In the genomic region with DNA sequence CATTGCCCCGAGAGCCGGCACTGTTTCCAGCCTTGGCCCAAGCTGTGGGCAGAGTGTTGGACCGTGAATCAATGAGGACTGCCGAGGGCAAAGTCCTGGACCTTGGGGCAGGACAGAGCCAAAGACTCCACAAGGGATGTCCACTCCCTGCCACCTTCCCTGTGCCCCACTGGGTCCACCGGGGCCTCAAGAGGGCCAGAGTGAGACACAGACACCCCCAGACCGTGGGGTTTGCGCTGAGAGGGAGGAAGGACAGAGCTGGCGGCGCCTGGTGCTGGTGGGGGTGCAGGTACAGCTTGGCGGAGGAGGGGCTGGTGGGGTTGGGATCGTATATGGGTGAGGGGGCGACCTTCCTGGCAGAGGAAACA, we compare ENCODE assay signal across 8 cellular contexts. TPM values are rescaled to one million over a fixed set of nuclear protein-coding genes. Genes with fewer than 3 reads are reported as not detected.
A peak's percentile ranks its signal among the peaks of the same experiment; 100 is the strongest.
DNase-seq lines count a peak whose midpoint lies in the region; ATAC-seq, FAIRE-seq and TF ChIP-seq lines count a peak whose summit lies in the region.

No MANE protein-coding gene starts in this region.

- H3K27ac ChIP-seq in BLaER1 treated with 17β-estradiol and CSF1 and Interleukin-3, amounts not matched to agents 10 nM and 100 nM = peak overlapping the region; percentile 62 to 81 (median 77); a peak in 20 of 22 replicates
- no peak overlapping the region for H3K27ac ChIP-seq in OCI-LY7 (ENCODE audit: low read depth, low read length, poor library complexity, severe bottlenecking)
- no peak overlapping the region for H3K27ac ChIP-seq in endothelial cell of umbilical vein (ENCODE audit: insufficient read depth, low read depth, low read length)

- no peaks in the 10 kb centered on the region for H3K9me1 ChIP-seq in endothelial cell of umbilical vein (replicated peaks; ENCODE audit: control insufficient read depth, extremely low read depth, insufficient read depth, low read length)

- peaks cover 55 to 75% (median 68%) of the 10 kb centered on the region in 10 experiments for H3K4me1 ChIP-seq in BLaER1 treated with 17β-estradiol and CSF1 and Interleukin-3, amounts not matched to agents 10 nM and 100 nM
- H3K4me1 ChIP-seq in OCI-LY7 (ENCODE audit: insufficient read depth, low read length, poor library complexity, severe bottlenecking) (peaks cover 69% of the 10 kb centered on the region), endothelial cell of umbilical vein (ENCODE audit: control insufficient read depth, extremely low read depth, insufficient read depth, low read length) (no peaks in the 10 kb centered on the region)

- no peak for FAIRE-seq in endothelial cell of umbilical vein (lab: Jason Lieb, UNC)

- intact Hi-C loops in OCI-LY7 (cut with micrococcal nuclease; ENCODE audit: unreplicated experiment) (no loop called here), endothelial cell of umbilical vein (cut with micrococcal nuclease) (no loop called here)

- 0 out of 2 replicates have a peak, but pooled peaks cover 5% of the 10 kb centered on the region for H3K79me2 ChIP-seq in OCI-LY7 (ENCODE audit: insufficient read depth, low read depth, low read length)
- no peaks in the 10 kb centered on the region for H3K79me2 ChIP-seq in endothelial cell of umbilical vein (ENCODE audit: control insufficient read depth, insufficient read depth, low read length)

- H3K4me3 ChIP-seq in BLaER1 treated with 17β-estradiol and CSF1 and Interleukin-3, amounts not matched to agents 10 nM and 100 nM = peak overlapping the region; percentile 61 to 89 (median 73)
- H3K4me3 ChIP-seq in OCI-LY7 (ENCODE audit: low read depth, low read length, poor library complexity, severe bottlenecking) = peak overlapping the region; percentile 57
- peak overlapping the region in 1 of 3 experiments; percentile 41 for H3K4me3 ChIP-seq in endothelial cell of umbilical vein (replicated peaks in 1 of 3; ENCODE audit: insufficient read depth in 1 of 3, low read depth in 1 of 3, low read length in 3 of 3)

- ATAC-seq in GM18907 (IDR thresholded peaks at IDR 0.05; ENCODE audit: unreplicated experiment) = no peak

- peak overlapping the region; percentile 86 for H3K4me3 Mint-ChIP-seq in neural crest cell

- H3K4me2 ChIP-seq in BLaER1 treated with 17β-estradiol and CSF1 and Interleukin-3, amounts not matched to agents 10 nM and 100 nM = peak overlapping the region; percentile 88 to 100 (median 98)
- H3K4me2 ChIP-seq in OCI-LY7 (ENCODE audit: low read length) (peak overlapping the region; percentile 75), endothelial cell of umbilical vein (ENCODE audit: insufficient read depth, low read length) (no peak overlapping the region)

- H3K27ac Mint-ChIP-seq in neural crest cell (ENCODE audit: unreplicated experiment) = no peak overlapping the region

- peak overlapping the region; percentile 66 to 89 (median 82) for H3K9ac ChIP-seq in BLaER1 treated with 17β-estradiol and CSF1 and Interleukin-3, amounts not matched to agents 10 nM and 100 nM
- H3K9ac ChIP-seq in endothelial cell of umbilical vein (replicated peaks; ENCODE audit: extremely low read depth, insufficient read depth, low read length) = no peak overlapping the region

- H3K4me1 Mint-ChIP-seq in neural crest cell = peaks cover 16% of the 10 kb centered on the region

- TF ChIP-seq CTCF in OCI-LY7 (conservative IDR thresholded peaks at IDR 0.05; ENCODE audit: low read length) (no peak), endothelial cell of umbilical vein (IDR thresholded peaks at IDR 0.05; ENCODE audit: extremely low read depth in 1 of 2, insufficient read depth in 1 of 2, low read depth in 1 of 2, low read length in 2 of 2) (no peak), neural crest cell (conservative IDR thresholded peaks at IDR 0.05) (no peak)

- H3K36me3 Mint-ChIP-seq in neural crest cell (ENCODE audit: low read depth) = no peaks in the 10 kb centered on the region

- dilution Hi-C loops in endothelial cell of umbilical vein (cut with MboI; ENCODE audit: extremely low pct_ligation_motif_present, low sequenced_read_pairs) = no loop called here

- H3K9me3 ChIP-seq in BLaER1 treated with 17β-estradiol and CSF1 and Interleukin-3, amounts not matched to agents 10 nM and 100 nM (replicated peaks in 1 of 11) = no peaks in the 10 kb centered on the region
- H3K9me3 ChIP-seq in OCI-LY7 (ENCODE audit: low read length) = no peaks in the 10 kb centered on the region
- no peaks in the 10 kb centered on the region for H3K9me3 ChIP-seq in endothelial cell of umbilical vein (replicated peaks; ENCODE audit: control insufficient read depth, insufficient read depth, low read length)

- H3K9me2 ChIP-seq in OCI-LY7 (ENCODE audit: insufficient read depth, low read length) = no peaks in the 10 kb centered on the region

- H2AFZ ChIP-seq in OCI-LY7 (ENCODE audit: low read length) (no peak overlapping the region), endothelial cell of umbilical vein (ENCODE audit: low read depth, low read length) (peak overlapping the region; percentile 79)

- no peaks in the 10 kb centered on the region for H3K27me3 ChIP-seq in BLaER1 treated with 17β-estradiol and CSF1 and Interleukin-3, amounts not matched to agents 10 nM and 100 nM
- peaks cover 0 to 7% of the 10 kb centered on the region in 2 experiments for H3K27me3 ChIP-seq in endothelial cell of umbilical vein (ENCODE audit: control insufficient read depth in 2 of 2, insufficient read depth in 2 of 2, low read length in 2 of 2)

- H3K9me3 Mint-ChIP-seq in neural crest cell = no peaks in the 10 kb centered on the region

- CTCF ChIA-PET in OCI-LY7 (lab: Charles Lee; ENCODE audit: unreplicated experiment) = interaction anchor here (1.0 kb wide), 1 partner anchor 18 kb away, joined by 3 read pairs; no protein-coding TSS in a partner anchor
- CTCF ChIA-PET in endothelial cell of umbilical vein (lab: Charles Lee) = interaction anchor here (1.2 to 6.4 kb wide), 6 partner anchors 13 to 171 kb away, joined by 3 to 138 read pairs (median 4); no protein-coding TSS in a partner anchor

- H3K27me3 Mint-ChIP-seq in neural crest cell (ENCODE audit: low read depth) = peaks cover 22% of the 10 kb centered on the region

- DNase-seq in OCI-LY7 (ENCODE audit: low spot score) (no peak), endothelial cell of umbilical vein (ENCODE audit: low read depth, low spot score) (no peak), neural crest cell (ENCODE audit: low read depth, low spot score) (no peak), NCI-H524 (lab: John Stamatoyannopoulos, UW) (no peak)
- no peak for DNase-seq in activated CD4-positive, CD25-positive, alpha-beta regulatory T cell treated with anti-CD3 and anti-CD28 coated beads, Interleukin-2, amount 50 U/mL, for 72 hours
- DNase-seq in stimulated activated naive CD4-positive, alpha-beta T cell treated with Interleukin-2 at 50 U/mL for 16 hours (lab: John Stamatoyannopoulos, UW) = no peak

- H4K20me1 ChIP-seq in BLaER1 treated with 17β-estradiol and CSF1 and Interleukin-3, amounts not matched to agents 10 nM and 100 nM = peaks cover 0 to 21% (median 9%) of the 10 kb centered on the region in 11 experiments; a peak in 9 of 22 replicates
- H4K20me1 ChIP-seq in OCI-LY7 (ENCODE audit: insufficient read depth, low read length) (no peaks in the 10 kb centered on the region), endothelial cell of umbilical vein (replicated peaks; ENCODE audit: control insufficient read depth, extremely low read depth, insufficient read depth, low read length) (no peaks in the 10 kb centered on the region)

- no peak for TF ChIP-seq POLR2A in endothelial cell of umbilical vein (IDR thresholded peaks at IDR 0.05; ENCODE audit: low read depth, low read length)

- POLR2A ChIA-PET in OCI-LY7 (lab: Charles Lee) = interaction anchor here (1.3 kb wide), 1 partner anchor 18 kb away, joined by 6 read pairs; no protein-coding TSS in a partner anchor
- POLR2A ChIA-PET in endothelial cell of umbilical vein (lab: Charles Lee) = no interaction called here

- H3K36me3 ChIP-seq in BLaER1 treated with 17β-estradiol and CSF1 and Interleukin-3, amounts not matched to agents 10 nM and 100 nM = peaks cover 17 to 34% (median 27%) of the 10 kb centered on the region in 11 experiments; a peak in 21 of 22 replicates
- H3K36me3 ChIP-seq in OCI-LY7 (ENCODE audit: insufficient read depth, low read length) = peaks cover 61% of the 10 kb centered on the region
- H3K36me3 ChIP-seq in endothelial cell of umbilical vein (ENCODE audit: control insufficient read depth in 2 of 2, extremely low read depth in 1 of 2, insufficient read depth in 2 of 2, low read length in 2 of 2) = no peaks in the 10 kb centered on the region

- no TSS peak for BruUV-seq in OCI-LY7 (replicated peaks; lab: Mats Ljungman, UMichigan)
- no TSS peak for BruUV-seq in endothelial cell of umbilical vein (replicated peaks; lab: Mats Ljungman, UMichigan)

RNA-seq across cellular contexts. Expression of a gene that starts 11.8 kb away (rescaled TPM):
- total RNA-seq in OCI-LY7 (2014; rRNA removed; shearing (Covaris generic)) = 14.3 and 14.8 TPM in 2 replicates
- total RNA-seq in OCI-LY7 (2022) (31.0 and 31.4 TPM in 2 replicates), endothelial cell of umbilical vein (2.7 and 4.2 TPM in 2 replicates), neural crest cell (12.6 and 13.4 TPM in 2 replicates)
- polyA plus RNA-seq in endothelial cell of umbilical vein = 1.5 TPM in 2 replicates
- polyA plus RNA-seq in endothelial cell of umbilical vein (2011; cell fraction: cytosol; rRNA removed) = 0.94 and 1.1 TPM in 2 replicates
- 2.3 and 2.4 TPM in 2 replicates for polyA plus RNA-seq in endothelial cell of umbilical vein (2011; cell fraction: nucleus; rRNA removed)
- 1.9 and 3.3 TPM in 2 replicates for polyA plus RNA-seq in endothelial cell of umbilical vein (2012)
- 2.4 and 2.5 TPM in 2 replicates for polyA minus RNA-seq in endothelial cell of umbilical vein
- 4.2 TPM for polyA minus RNA-seq in endothelial cell of umbilical vein (2011; cell fraction: cytosol; rRNA and poly(A)+ RNA removed)
- polyA minus RNA-seq in endothelial cell of umbilical vein (2011; cell fraction: nucleus; rRNA and poly(A)+ RNA removed) = 1.9 and 2.2 TPM in 2 replicates

RNA-seq across cellular contexts. Expression of a gene that starts 22.6 kb away (rescaled TPM):
- total RNA-seq in OCI-LY7 (2014; rRNA removed; shearing (Covaris generic)) = 6.0 and 7.7 TPM in 2 replicates
- total RNA-seq in OCI-LY7 (2022) (26.0 and 41.7 TPM in 2 replicates), endothelial cell of umbilical vein (not detected in 2 replicates), neural crest cell (not detected in 2 replicates)
- not detected in 2 replicates for polyA plus RNA-seq in endothelial cell of umbilical vein
- not detected in 2 replicates for polyA plus RNA-seq in endothelial cell of umbilical vein (2011; cell fraction: cytosol; rRNA removed)
- polyA plus RNA-seq in endothelial cell of umbilical vein (2011; cell fraction: nucleus; rRNA removed) = not detected in 2 replicates
- not detected in 2 replicates for polyA plus RNA-seq in endothelial cell of umbilical vein (2012)
- not detected in 2 replicates for polyA minus RNA-seq in endothelial cell of umbilical vein
- not detected for polyA minus RNA-seq in endothelial cell of umbilical vein (2011; cell fraction: cytosol; rRNA and poly(A)+ RNA removed)
- polyA minus RNA-seq in endothelial cell of umbilical vein (2011; cell fraction: nucleus; rRNA and poly(A)+ RNA removed) = not detected in 2 replicates

RNA-seq across cellular contexts. Expression of a gene that starts 43.6 kb away (rescaled TPM):
- 1.6 and 3.2 TPM in 2 replicates for total RNA-seq in OCI-LY7 (2014; rRNA removed; shearing (Covaris generic))
- total RNA-seq in OCI-LY7 (2022) = 20.5 and 30.0 TPM in 2 replicates
- 14.4 and 15.2 TPM in 2 replicates for total RNA-seq in endothelial cell of umbilical vein
- polyA plus RNA-seq in endothelial cell of umbilical vein = 7.5 and 8.1 TPM in 2 replicates
- polyA plus RNA-seq in endothelial cell of umbilical vein (2011; cell fraction: cytosol; rRNA removed) = 4.4 and 5.8 TPM in 2 replicates
- polyA plus RNA-seq in endothelial cell of umbilical vein (2011; cell fraction: nucleus; rRNA removed) = 13.3 and 13.5 TPM in 2 replicates
- 7.9 and 10.4 TPM in 2 replicates for polyA plus RNA-seq in endothelial cell of umbilical vein (2012)
- 3.2 TPM in 1 of 2 replicates, not detected in the other for polyA minus RNA-seq in endothelial cell of umbilical vein
- polyA minus RNA-seq in endothelial cell of umbilical vein (2011; cell fraction: cytosol; rRNA and poly(A)+ RNA removed) = 17.9 TPM
- polyA minus RNA-seq in endothelial cell of umbilical vein (2011; cell fraction: nucleus; rRNA and poly(A)+ RNA removed) = 5.6 and 6.2 TPM in 2 replicates
- 72.5 and 74.8 TPM in 2 replicates for total RNA-seq in neural crest cell

Comparison
In these comparisons a context has a peak if more than half of its experiments do, and no peak if none do; other contexts are left out.
1. H3K27ac ChIP-seq: peak in BLaER1 treated with 17β-estradiol and CSF1 and Interleukin-3, amounts not matched to agents 10 nM and 100 nM (11 of 11); none in OCI-LY7 (single experiment) and endothelial cell of umbilical vein (single experiment).